Comparison of ENCODE assay signal across 1 cellular context in the genomic region with DNA sequence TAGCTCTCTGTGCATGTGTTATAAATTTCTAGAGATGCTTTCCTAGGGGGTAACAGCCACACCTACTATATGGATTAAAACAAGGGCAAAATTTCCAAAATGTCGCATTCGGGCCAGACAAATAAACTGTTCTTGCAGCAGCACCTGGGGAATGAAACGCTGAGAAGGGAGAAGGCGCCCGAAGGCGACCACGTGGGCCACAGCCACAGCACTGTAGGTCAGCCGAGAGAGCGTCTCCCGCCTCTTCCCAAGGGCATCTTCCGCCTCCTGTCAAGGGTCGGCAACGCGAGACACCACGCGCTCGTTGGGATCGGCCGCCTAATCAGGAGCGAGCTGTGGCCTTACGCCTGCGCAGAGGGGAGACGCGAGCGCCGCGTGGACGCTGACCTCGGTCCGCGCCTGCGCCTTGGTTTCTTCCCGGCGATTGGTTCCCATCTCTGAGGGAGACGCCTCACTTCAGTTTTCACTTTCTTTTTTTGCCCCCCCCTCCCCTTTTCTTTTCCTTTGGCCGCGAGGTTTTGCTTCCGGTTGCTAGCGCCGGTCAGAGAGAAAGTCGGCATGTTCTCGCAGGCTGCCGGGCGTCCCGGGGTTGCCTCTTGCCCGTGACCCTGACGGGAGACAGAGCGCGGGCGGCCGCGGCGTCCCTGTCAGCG.
TF ChIP-seq lines count a peak whose summit lies in the region.

A gene with protein sequence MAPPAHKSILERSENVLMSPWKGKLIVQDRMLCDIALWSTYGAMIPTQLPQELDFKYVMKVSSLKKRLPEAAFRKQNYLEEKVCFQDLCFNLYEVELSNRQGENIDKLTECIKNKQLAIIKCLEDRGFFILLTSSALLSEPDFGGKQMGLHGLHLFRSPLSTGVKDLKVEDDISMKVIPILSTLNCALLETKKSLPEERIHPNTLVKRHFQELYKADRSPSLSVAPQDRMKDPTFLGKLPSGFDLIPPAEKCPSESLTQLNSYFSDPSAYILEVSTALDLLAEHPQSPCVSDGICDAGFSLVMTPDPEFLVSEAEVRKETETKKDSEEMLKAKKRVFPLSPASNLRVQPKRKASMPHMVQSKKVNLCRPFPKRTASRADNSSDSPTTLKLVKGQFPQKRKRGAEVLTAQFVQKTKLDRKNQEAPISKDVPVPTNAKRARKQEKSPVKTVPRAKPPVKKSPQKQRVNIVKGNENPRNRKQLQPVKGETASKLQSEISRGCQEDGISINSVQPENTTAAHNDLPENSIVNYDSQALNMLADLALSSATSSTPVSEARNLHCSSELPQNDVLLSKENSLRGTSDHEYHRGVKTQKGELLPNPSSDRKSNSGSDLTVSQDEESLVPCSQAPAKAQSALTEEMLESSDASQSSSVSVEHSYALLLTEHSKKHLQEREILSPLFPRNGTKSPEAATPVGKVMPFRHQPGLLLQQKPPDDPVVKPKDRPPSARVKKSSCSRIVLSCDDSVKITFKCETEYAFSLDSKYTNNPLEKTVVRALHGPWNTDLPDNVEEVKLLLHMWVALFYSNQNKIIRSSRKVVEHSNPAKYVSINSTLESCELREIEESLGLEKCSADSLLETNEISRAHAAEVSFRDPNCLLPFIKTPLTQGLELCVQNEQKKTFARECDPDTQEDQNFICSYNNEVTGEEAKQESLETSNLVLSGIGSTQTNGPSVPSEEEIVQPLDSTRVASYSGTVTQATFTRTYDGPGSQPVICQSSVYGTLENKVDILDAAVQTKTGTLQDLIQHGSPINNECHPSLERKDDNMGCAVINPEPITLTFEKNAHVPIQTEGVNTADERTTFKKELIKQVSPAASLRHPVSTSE (N-terminal part only) (plus strand): TSS at position 521 of the 653 bp plus-strand sequence. CDS start 35,805 bp downstream, outside the sequence.

TF ChIP-seq in WTC11, 78 proteins besides CTCF, POLR2A, EP300 and RAD21 (continued from another document and continues in another):
- TF ChIP-seq, protein P1, sequence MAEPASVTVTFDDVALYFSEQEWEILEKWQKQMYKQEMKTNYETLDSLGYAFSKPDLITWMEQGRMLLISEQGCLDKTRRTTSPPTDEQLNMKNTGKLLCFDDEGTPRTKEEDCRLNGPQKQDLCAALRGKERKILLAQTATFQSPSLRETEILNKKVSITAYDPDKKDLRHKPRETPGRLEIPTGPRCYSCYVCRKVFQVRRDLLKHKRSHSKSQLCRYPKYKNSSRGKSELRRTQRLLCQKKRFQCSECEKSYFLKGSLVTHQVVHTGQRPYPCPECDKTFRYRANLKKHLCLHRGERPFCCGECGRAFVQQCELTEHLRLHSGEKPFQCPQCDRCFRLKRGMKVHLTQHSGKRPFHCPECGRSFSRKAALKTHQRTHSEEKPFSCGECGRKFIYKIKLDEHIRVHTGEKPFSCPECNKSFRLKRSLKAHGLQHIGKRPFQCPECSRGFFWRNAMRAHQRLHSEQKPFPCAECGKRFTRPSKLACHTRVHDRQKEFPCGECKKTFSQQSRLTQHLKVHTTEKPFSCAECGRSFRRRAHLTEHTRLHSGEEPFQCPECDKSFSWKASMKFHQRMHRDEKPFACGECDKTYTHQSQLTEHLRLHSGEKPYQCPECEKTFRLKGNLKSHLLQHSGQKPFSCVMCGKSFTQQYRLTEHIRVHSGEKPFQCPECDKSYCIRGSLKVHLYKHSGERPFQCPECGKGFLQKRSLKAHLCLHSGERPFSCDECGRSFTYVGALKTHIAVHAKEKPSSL (CRISPR knock-in tag; conservative IDR thresholded peaks at IDR 0.05): no peak
- TF ChIP-seq NR3C1 (CRISPR knock-in tag; conservative IDR thresholded peaks at IDR 0.05; ENCODE audit: low read depth) (no peak), ZNF671 (CRISPR knock-in tag; IDR thresholded peaks at IDR 0.05) (no peak), MXD4 (CRISPR knock-in tag; IDR thresholded peaks at IDR 0.05; ENCODE audit: borderline replicate concordance) (no peak), NR1H2 (CRISPR knock-in tag; IDR thresholded peaks at IDR 0.05) (peak; percentile 87), NFATC4 (CRISPR knock-in tag; IDR thresholded peaks at IDR 0.05) (no peak), SMAD4 (CRISPR knock-in tag; IDR thresholded peaks at IDR 0.05) (peak; percentile 95), JUN (CRISPR knock-in tag; IDR thresholded peaks at IDR 0.05) (peak; percentile 92; the same call in 1 of the 2 replicates), IRF2 (CRISPR knock-in tag; IDR thresholded peaks at IDR 0.05; ENCODE audit: borderline replicate concordance, low read depth) (peak; percentile 69; the same call in 1 of the 2 replicates), RELA (CRISPR knock-in tag; IDR thresholded peaks at IDR 0.05; ENCODE audit: borderline replicate concordance) (peak; percentile 95), CREB1 (CRISPR knock-in tag; IDR thresholded peaks at IDR 0.05) (peak; percentile 98), TEAD1 (CRISPR knock-in tag; IDR thresholded peaks at IDR 0.05) (peak; percentile 99)
- TF ChIP-seq, protein P2, sequence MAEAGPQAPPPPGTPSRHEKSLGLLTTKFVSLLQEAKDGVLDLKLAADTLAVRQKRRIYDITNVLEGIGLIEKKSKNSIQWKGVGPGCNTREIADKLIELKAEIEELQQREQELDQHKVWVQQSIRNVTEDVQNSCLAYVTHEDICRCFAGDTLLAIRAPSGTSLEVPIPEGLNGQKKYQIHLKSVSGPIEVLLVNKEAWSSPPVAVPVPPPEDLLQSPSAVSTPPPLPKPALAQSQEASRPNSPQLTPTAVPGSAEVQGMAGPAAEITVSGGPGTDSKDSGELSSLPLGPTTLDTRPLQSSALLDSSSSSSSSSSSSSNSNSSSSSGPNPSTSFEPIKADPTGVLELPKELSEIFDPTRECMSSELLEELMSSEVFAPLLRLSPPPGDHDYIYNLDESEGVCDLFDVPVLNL (CRISPR knock-in tag; IDR thresholded peaks at IDR 0.05; ENCODE audit: borderline replicate concordance, low read depth): peak; percentile 76
- TF ChIP-seq, protein P3, sequence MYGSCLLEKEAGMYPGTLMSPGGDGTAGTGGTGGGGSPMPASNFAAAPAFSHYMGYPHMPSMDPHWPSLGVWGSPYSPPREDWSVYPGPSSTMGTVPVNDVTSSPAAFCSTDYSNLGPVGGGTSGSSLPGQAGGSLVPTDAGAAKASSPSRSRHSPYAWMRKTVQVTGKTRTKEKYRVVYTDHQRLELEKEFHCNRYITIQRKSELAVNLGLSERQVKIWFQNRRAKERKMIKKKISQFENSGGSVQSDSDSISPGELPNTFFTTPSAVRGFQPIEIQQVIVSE (CRISPR knock-in tag; IDR thresholded peaks at IDR 0.05; ENCODE audit: borderline replicate concordance): no peak
- TF ChIP-seq, protein P4, sequence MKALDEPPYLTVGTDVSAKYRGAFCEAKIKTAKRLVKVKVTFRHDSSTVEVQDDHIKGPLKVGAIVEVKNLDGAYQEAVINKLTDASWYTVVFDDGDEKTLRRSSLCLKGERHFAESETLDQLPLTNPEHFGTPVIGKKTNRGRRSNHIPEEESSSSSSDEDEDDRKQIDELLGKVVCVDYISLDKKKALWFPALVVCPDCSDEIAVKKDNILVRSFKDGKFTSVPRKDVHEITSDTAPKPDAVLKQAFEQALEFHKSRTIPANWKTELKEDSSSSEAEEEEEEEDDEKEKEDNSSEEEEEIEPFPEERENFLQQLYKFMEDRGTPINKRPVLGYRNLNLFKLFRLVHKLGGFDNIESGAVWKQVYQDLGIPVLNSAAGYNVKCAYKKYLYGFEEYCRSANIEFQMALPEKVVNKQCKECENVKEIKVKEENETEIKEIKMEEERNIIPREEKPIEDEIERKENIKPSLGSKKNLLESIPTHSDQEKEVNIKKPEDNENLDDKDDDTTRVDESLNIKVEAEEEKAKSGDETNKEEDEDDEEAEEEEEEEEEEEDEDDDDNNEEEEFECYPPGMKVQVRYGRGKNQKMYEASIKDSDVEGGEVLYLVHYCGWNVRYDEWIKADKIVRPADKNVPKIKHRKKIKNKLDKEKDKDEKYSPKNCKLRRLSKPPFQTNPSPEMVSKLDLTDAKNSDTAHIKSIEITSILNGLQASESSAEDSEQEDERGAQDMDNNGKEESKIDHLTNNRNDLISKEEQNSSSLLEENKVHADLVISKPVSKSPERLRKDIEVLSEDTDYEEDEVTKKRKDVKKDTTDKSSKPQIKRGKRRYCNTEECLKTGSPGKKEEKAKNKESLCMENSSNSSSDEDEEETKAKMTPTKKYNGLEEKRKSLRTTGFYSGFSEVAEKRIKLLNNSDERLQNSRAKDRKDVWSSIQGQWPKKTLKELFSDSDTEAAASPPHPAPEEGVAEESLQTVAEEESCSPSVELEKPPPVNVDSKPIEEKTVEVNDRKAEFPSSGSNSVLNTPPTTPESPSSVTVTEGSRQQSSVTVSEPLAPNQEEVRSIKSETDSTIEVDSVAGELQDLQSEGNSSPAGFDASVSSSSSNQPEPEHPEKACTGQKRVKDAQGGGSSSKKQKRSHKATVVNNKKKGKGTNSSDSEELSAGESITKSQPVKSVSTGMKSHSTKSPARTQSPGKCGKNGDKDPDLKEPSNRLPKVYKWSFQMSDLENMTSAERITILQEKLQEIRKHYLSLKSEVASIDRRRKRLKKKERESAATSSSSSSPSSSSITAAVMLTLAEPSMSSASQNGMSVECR (CRISPR knock-in tag; IDR thresholded peaks at IDR 0.05; ENCODE audit: borderline replicate concordance): peak; percentile 99
- TF ChIP-seq, protein P5, sequence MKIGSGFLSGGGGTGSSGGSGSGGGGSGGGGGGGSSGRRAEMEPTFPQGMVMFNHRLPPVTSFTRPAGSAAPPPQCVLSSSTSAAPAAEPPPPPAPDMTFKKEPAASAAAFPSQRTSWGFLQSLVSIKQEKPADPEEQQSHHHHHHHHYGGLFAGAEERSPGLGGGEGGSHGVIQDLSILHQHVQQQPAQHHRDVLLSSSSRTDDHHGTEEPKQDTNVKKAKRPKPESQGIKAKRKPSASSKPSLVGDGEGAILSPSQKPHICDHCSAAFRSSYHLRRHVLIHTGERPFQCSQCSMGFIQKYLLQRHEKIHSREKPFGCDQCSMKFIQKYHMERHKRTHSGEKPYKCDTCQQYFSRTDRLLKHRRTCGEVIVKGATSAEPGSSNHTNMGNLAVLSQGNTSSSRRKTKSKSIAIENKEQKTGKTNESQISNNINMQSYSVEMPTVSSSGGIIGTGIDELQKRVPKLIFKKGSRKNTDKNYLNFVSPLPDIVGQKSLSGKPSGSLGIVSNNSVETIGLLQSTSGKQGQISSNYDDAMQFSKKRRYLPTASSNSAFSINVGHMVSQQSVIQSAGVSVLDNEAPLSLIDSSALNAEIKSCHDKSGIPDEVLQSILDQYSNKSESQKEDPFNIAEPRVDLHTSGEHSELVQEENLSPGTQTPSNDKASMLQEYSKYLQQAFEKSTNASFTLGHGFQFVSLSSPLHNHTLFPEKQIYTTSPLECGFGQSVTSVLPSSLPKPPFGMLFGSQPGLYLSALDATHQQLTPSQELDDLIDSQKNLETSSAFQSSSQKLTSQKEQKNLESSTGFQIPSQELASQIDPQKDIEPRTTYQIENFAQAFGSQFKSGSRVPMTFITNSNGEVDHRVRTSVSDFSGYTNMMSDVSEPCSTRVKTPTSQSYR (CRISPR knock-in tag; IDR thresholded peaks at IDR 0.05): peak; percentile 97
- TF ChIP-seq, protein P6, sequence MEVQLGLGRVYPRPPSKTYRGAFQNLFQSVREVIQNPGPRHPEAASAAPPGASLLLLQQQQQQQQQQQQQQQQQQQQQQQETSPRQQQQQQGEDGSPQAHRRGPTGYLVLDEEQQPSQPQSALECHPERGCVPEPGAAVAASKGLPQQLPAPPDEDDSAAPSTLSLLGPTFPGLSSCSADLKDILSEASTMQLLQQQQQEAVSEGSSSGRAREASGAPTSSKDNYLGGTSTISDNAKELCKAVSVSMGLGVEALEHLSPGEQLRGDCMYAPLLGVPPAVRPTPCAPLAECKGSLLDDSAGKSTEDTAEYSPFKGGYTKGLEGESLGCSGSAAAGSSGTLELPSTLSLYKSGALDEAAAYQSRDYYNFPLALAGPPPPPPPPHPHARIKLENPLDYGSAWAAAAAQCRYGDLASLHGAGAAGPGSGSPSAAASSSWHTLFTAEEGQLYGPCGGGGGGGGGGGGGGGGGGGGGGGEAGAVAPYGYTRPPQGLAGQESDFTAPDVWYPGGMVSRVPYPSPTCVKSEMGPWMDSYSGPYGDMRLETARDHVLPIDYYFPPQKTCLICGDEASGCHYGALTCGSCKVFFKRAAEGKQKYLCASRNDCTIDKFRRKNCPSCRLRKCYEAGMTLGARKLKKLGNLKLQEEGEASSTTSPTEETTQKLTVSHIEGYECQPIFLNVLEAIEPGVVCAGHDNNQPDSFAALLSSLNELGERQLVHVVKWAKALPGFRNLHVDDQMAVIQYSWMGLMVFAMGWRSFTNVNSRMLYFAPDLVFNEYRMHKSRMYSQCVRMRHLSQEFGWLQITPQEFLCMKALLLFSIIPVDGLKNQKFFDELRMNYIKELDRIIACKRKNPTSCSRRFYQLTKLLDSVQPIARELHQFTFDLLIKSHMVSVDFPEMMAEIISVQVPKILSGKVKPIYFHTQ (CRISPR knock-in tag; IDR thresholded peaks at IDR 0.05): no peak
- TF ChIP-seq, protein P7, sequence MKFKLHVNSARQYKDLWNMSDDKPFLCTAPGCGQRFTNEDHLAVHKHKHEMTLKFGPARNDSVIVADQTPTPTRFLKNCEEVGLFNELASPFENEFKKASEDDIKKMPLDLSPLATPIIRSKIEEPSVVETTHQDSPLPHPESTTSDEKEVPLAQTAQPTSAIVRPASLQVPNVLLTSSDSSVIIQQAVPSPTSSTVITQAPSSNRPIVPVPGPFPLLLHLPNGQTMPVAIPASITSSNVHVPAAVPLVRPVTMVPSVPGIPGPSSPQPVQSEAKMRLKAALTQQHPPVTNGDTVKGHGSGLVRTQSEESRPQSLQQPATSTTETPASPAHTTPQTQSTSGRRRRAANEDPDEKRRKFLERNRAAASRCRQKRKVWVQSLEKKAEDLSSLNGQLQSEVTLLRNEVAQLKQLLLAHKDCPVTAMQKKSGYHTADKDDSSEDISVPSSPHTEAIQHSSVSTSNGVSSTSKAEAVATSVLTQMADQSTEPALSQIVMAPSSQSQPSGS (CRISPR knock-in tag; IDR thresholded peaks at IDR 0.05; ENCODE audit: borderline replicate concordance, low read depth): peak; percentile 92; the same call in 1 of the 2 replicates
- TF ChIP-seq, protein P8, sequence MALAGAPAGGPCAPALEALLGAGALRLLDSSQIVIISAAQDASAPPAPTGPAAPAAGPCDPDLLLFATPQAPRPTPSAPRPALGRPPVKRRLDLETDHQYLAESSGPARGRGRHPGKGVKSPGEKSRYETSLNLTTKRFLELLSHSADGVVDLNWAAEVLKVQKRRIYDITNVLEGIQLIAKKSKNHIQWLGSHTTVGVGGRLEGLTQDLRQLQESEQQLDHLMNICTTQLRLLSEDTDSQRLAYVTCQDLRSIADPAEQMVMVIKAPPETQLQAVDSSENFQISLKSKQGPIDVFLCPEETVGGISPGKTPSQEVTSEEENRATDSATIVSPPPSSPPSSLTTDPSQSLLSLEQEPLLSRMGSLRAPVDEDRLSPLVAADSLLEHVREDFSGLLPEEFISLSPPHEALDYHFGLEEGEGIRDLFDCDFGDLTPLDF (CRISPR knock-in tag; IDR thresholded peaks at IDR 0.05): peak; percentile 97
- TF ChIP-seq, protein P9, sequence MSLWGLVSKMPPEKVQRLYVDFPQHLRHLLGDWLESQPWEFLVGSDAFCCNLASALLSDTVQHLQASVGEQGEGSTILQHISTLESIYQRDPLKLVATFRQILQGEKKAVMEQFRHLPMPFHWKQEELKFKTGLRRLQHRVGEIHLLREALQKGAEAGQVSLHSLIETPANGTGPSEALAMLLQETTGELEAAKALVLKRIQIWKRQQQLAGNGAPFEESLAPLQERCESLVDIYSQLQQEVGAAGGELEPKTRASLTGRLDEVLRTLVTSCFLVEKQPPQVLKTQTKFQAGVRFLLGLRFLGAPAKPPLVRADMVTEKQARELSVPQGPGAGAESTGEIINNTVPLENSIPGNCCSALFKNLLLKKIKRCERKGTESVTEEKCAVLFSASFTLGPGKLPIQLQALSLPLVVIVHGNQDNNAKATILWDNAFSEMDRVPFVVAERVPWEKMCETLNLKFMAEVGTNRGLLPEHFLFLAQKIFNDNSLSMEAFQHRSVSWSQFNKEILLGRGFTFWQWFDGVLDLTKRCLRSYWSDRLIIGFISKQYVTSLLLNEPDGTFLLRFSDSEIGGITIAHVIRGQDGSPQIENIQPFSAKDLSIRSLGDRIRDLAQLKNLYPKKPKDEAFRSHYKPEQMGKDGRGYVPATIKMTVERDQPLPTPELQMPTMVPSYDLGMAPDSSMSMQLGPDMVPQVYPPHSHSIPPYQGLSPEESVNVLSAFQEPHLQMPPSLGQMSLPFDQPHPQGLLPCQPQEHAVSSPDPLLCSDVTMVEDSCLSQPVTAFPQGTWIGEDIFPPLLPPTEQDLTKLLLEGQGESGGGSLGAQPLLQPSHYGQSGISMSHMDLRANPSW (CRISPR knock-in tag; conservative IDR thresholded peaks at IDR 0.05; ENCODE audit: low read depth): no peak
